ENCODE assay signal across 9 cellular contexts in the genomic region with DNA sequence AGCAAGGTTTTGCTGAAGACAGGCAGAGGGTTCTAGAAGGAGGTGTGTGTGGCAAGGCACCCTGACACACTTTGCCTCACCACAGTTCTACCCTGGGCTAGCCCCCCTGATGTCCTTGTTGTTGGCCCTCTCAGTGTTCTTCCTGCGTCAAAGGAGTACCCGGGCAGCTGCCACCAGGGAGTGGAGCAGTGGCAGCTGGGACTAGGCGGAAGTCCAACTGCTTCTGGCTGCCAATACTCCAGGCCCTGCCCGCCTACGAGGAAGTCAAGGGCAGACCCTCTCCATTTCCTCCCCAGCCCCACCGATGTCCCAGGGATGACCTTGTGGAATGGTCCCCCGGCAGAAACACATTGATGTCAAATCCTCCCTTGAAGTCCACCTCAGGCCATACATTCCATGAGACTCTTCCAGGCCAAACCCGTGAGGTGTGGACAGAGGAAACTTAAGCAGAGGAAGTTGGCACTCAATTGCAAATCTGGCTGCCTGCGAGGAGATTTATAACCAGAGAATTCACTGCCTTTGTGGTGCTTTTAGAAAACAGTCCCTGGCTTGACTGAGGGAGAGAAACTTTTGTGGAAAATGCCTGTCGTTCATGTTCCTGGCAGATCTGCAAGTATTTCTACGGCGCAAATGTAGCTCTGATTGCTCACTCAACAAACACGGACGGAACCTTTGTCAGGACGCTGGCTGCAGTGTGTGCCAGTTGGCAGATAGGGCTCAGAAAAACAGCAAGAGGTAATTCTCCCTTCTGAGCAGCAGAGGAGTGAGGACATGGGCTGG.
DNase-seq lines count a peak whose midpoint lies in the region; ATAC-seq, FAIRE-seq and TF ChIP-seq lines count a peak whose summit lies in the region.
"Had no signal": no experiment of that assay in that cellular context is flagged by ENCODE, and none has a peak within 500 bp of the region (broad histone marks: within the 10 kb centered on the region; RNA-seq: fewer than 3 reads in every experiment).

No MANE protein-coding gene starts in this region.

- WGBS in spleen, 5 donors = 40 to 57% (median 42%) methylated on average over 15 of the region's 15 CpGs

- FAIRE-seq in endothelial cell of umbilical vein (lab: Jason Lieb, UNC) = no peak

- H4K20me1 ChIP-seq in endothelial cell of umbilical vein (replicated peaks; ENCODE audit: control insufficient read depth, extremely low read depth, insufficient read depth, low read length) (no peaks in the 10 kb centered on the region), MM.1S (ENCODE audit: insufficient read depth, low read length) (no peaks in the 10 kb centered on the region)

- TF ChIP-seq CTCF in endothelial cell of umbilical vein (IDR thresholded peaks at IDR 0.05; ENCODE audit: extremely low read depth in 1 of 2, insufficient read depth in 1 of 2, low read depth in 1 of 2, low read length in 2 of 2) = no peak
- no peak for TF ChIP-seq CTCF in lower lobe of right lung (IDR thresholded peaks at IDR 0.05)
- TF ChIP-seq CTCF in spleen (IDR thresholded peaks at IDR 0.05 in 8 of 11, conservative IDR thresholded peaks at IDR 0.05 in 3 of 11) = no peak
- no peak for TF ChIP-seq CTCF in MM.1S (IDR thresholded peaks at IDR 0.05; ENCODE audit: low read length)

- H3K9me3 ChIP-seq in MG63 (no peaks in the 10 kb centered on the region), endothelial cell of umbilical vein (replicated peaks; ENCODE audit: control insufficient read depth, insufficient read depth, low read length) (no peaks in the 10 kb centered on the region), lower lobe of right lung (no peaks in the 10 kb centered on the region), spleen (no peaks in the 10 kb centered on the region), MM.1S (replicated peaks; ENCODE audit: insufficient read depth, low read length) (no peaks in the 10 kb centered on the region)

- DNase-seq in MG63 (peak; percentile 87), endothelial cell of umbilical vein (ENCODE audit: low read depth, low spot score) (peak; percentile 47), lower lobe of right lung (peak; percentile 60), spleen (peak; percentile 86), NCI-H1105 (lab: John Stamatoyannopoulos, UW) (no peak), MM.1S (no peak)
- DNase-seq: SW 1271 had no signal

- H2AFZ ChIP-seq in endothelial cell of umbilical vein (ENCODE audit: low read depth, low read length) (peak overlapping the region; percentile 46), MM.1S (ENCODE audit: low read length) (no peak overlapping the region)

- H3K27ac ChIP-seq in endothelial cell of umbilical vein (ENCODE audit: insufficient read depth, low read depth, low read length) (no peak overlapping the region), lower lobe of right lung (peak overlapping the region; percentile 62), spleen (peak overlapping the region; percentile 44 to 80 (median 68)), MM.1S (ENCODE audit: low read length) (no peak overlapping the region)

- H3K27me3 ChIP-seq in MG63 = no peaks in the 10 kb centered on the region
- peaks cover 5 to 9% of the 10 kb centered on the region in 2 experiments for H3K27me3 ChIP-seq in endothelial cell of umbilical vein (ENCODE audit: control insufficient read depth in 2 of 2, insufficient read depth in 2 of 2, low read length in 2 of 2)
- no peaks in the 10 kb centered on the region for H3K27me3 ChIP-seq in lower lobe of right lung (ENCODE audit: low read depth)
- no peaks in the 10 kb centered on the region for H3K27me3 ChIP-seq in spleen (replicated peaks in 1 of 7)
- H3K27me3 ChIP-seq in MM.1S (replicated peaks; ENCODE audit: insufficient read depth, low read length) = no peaks in the 10 kb centered on the region

- intact Hi-C loops in endothelial cell of umbilical vein (cut with micrococcal nuclease) (no loop called here), lower lobe of right lung (cut with DNase I) (no loop called here), spleen (cut with DNase I; ENCODE audit: low total_unique reads) (no loop called here)

- CTCF ChIA-PET in endothelial cell of umbilical vein (lab: Charles Lee) = interaction anchor here (0.6 to 2.1 kb wide), 5 partner anchors 18 to 36 kb away, joined by 3 to 6 read pairs (median 3); no protein-coding TSS in a partner anchor

- H3K4me1 ChIP-seq in endothelial cell of umbilical vein (ENCODE audit: control insufficient read depth, extremely low read depth, insufficient read depth, low read length) (peaks cover 7% of the 10 kb centered on the region), lower lobe of right lung (peaks cover 23% of the 10 kb centered on the region), spleen (peaks cover 3 to 30% (median 13%) of the 10 kb centered on the region in 6 donors), MM.1S (ENCODE audit: low read length) (no peaks in the 10 kb centered on the region)

- no peak overlapping the region for H3K4me3 ChIP-seq in MG63
- no peak overlapping the region for H3K4me3 ChIP-seq in endothelial cell of umbilical vein (replicated peaks in 1 of 3; ENCODE audit: insufficient read depth in 1 of 3, low read depth in 1 of 3, low read length in 3 of 3)
- H3K4me3 ChIP-seq in lower lobe of right lung = peak overlapping the region; percentile 2
- peak overlapping the region in 1 of 8 donors; percentile 2 for H3K4me3 ChIP-seq in spleen
- H3K4me3 ChIP-seq in MM.1S (ENCODE audit: low read length) = no peak overlapping the region

- no TSS peak for BruUV-seq in endothelial cell of umbilical vein (replicated peaks; lab: Mats Ljungman, UMichigan)

- no peaks in the 10 kb centered on the region for H3F3A ChIP-seq in MM.1S (ENCODE audit: insufficient read depth, low read length)

- TF ChIP-seq POLR2A in endothelial cell of umbilical vein (IDR thresholded peaks at IDR 0.05; ENCODE audit: low read depth, low read length) (no peak), spleen (IDR thresholded peaks at IDR 0.05) (no peak)

- peak; percentile 81 to 83 for ATAC-seq in lower lobe of right lung
- ATAC-seq in HG02970 (IDR thresholded peaks at IDR 0.05; ENCODE audit: low FRiP score, unreplicated experiment) = no peak
- ATAC-seq in HG03025 (IDR thresholded peaks at IDR 0.05; ENCODE audit: low FRiP score, unreplicated experiment) = no peak

- POLR2A ChIA-PET in endothelial cell of umbilical vein (lab: Charles Lee) = no interaction called here

- no peaks in the 10 kb centered on the region for H3K79me2 ChIP-seq in endothelial cell of umbilical vein (ENCODE audit: control insufficient read depth, insufficient read depth, low read length)
- H3K79me2 ChIP-seq in MM.1S (ENCODE audit: low read length) = no peaks in the 10 kb centered on the region

- no peaks in the 10 kb centered on the region for H3K9me1 ChIP-seq in endothelial cell of umbilical vein (replicated peaks; ENCODE audit: control insufficient read depth, extremely low read depth, insufficient read depth, low read length)

- no peak overlapping the region for H3K4me2 ChIP-seq in endothelial cell of umbilical vein (ENCODE audit: insufficient read depth, low read length)
- H3K4me2 ChIP-seq in MM.1S (ENCODE audit: low read depth, low read length) = no peak overlapping the region

- no peaks in the 10 kb centered on the region for H3K9me2 ChIP-seq in MM.1S (replicated peaks; ENCODE audit: insufficient read depth, low read length)

- H3K36me3 ChIP-seq in MG63 (no peaks in the 10 kb centered on the region), endothelial cell of umbilical vein (ENCODE audit: control insufficient read depth in 2 of 2, extremely low read depth in 1 of 2, insufficient read depth in 2 of 2, low read length in 2 of 2) (no peaks in the 10 kb centered on the region), lower lobe of right lung (no peaks in the 10 kb centered on the region), spleen (no peaks in the 10 kb centered on the region), MM.1S (replicated peaks; ENCODE audit: insufficient read depth, low read length) (no peaks in the 10 kb centered on the region)

- dilution Hi-C loops in endothelial cell of umbilical vein (cut with MboI; ENCODE audit: extremely low pct_ligation_motif_present, low sequenced_read_pairs) = no loop called here

- H3K9ac ChIP-seq in endothelial cell of umbilical vein (replicated peaks; ENCODE audit: extremely low read depth, insufficient read depth, low read length) (no peak overlapping the region), MM.1S (ENCODE audit: low read length) (no peak overlapping the region)

TF ChIP-seq in endothelial cell of umbilical vein, 7 proteins besides CTCF, POLR2A, EP300 and RAD21:
- TF ChIP-seq, protein P1, sequence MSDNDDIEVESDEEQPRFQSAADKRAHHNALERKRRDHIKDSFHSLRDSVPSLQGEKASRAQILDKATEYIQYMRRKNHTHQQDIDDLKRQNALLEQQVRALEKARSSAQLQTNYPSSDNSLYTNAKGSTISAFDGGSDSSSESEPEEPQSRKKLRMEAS (IDR thresholded peaks at IDR 0.05; ENCODE audit: insufficient read depth, insufficient read length) = no peak
- TF ChIP-seq FOS (IDR thresholded peaks at IDR 0.05; ENCODE audit: borderline replicate concordance, insufficient read depth, low read length) = no peak
- no peak for TF ChIP-seq EZH2 (IDR thresholded peaks at IDR 0.05; ENCODE audit: borderline replicate concordance, low read depth, low read length, severe bottlenecking)
- TF ChIP-seq MYC (IDR thresholded peaks at IDR 0.05; ENCODE audit: low read depth, low read length) = no peak
- TF ChIP-seq POLR2AphosphoS5 (IDR thresholded peaks at IDR 0.05; ENCODE audit: insufficient read depth, low read depth, low read length) = no peak
- no peak for TF ChIP-seq JUN (IDR thresholded peaks at IDR 0.05; ENCODE audit: borderline replicate concordance, insufficient read depth, insufficient read length, low read depth)
- TF ChIP-seq GATA2 (IDR thresholded peaks at IDR 0.05; ENCODE audit: insufficient read depth, insufficient read length, low read depth, low read length) = no peak

Comparison
In these comparisons a context has a peak if more than half of its experiments do, and no peak if none do; other contexts are left out.
1. DNase-seq: peak in MG63 (single experiment), endothelial cell of umbilical vein (single experiment), lower lobe of right lung (single experiment) and spleen (single experiment); none in NCI-H1105 (single experiment) and MM.1S (single experiment).
2. H3K27ac ChIP-seq: peak in lower lobe of right lung (single experiment) and spleen (8 of 8); none in endothelial cell of umbilical vein (single experiment) and MM.1S (single experiment).
3. ATAC-seq: peak in lower lobe of right lung (2 of 2); none in HG02970 (single experiment) and HG03025 (single experiment).